ENCODE assay signal across 13 cellular contexts in the genomic region with DNA sequence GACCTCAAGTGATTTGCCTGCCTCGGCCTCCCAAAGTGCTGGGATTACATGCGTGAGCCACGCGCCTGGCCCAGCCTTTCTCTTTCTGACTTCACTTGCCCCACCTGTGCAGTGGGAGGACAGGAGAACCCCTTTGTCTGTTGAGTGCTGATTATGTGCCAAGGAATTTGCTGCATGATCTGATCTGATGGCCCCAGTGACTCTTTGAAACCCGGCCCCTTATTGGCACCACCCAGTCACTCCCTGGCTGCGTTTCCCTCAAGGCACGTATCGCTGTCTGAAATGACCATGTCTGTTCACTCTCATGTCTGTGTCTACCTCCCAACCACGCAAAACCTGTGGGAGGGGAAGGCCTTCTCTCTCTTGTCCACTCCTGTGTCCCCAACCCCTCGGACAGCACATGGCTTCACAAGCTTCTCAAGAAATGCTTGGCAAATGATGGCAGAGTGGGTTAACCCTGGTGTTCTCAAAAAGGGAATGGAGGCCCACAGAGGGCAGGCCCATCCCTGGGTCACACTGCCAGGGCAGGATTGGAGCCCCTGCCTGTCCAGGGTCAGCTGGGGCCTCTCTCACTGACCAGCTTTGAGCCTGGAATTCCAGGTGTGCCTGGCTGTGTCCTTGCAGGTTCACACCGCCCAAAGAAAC. TPM values are rescaled to one million over a fixed set of nuclear protein-coding genes. Genes with fewer than 3 reads are reported as not detected.
DNase-seq lines count a peak whose midpoint lies in the region; ATAC-seq and TF ChIP-seq lines count a peak whose summit lies in the region.
"Had no signal": no experiment of that assay in that cellular context is flagged by ENCODE, and none has a peak within 500 bp of the region (broad histone marks: within the 10 kb centered on the region; RNA-seq: fewer than 3 reads in every experiment).

No MANE protein-coding gene starts in this region.

- H2AK5ac ChIP-seq in neuronal stem cell (ENCODE audit: low read depth, low read length), result no peak overlapping the region

- no peak for TF ChIP-seq EP300 in ovary (IDR thresholded peaks at IDR 0.05)

- intact Hi-C loops in natural killer cell (cut with micrococcal nuclease) (no loop called here), aorta (cut with DNase I) (loop anchor here in 1 of 2 donors (10.0 kb wide), 1 partner anchor 545 kb away; no protein-coding TSS in a partner anchor), ovary (cut with DNase I) (no loop called here)

- no peak overlapping the region for H3K14ac ChIP-seq in neuronal stem cell (ENCODE audit: low read length)

- H2BK120ac ChIP-seq in neuronal stem cell (ENCODE audit: low read depth, low read length), result no peak overlapping the region

- H3K4me2 ChIP-seq in neuronal stem cell (ENCODE audit: insufficient read depth, low read length, poor library complexity, severe bottlenecking), result no peak overlapping the region

- no peaks in the 10 kb centered on the region for H3K36me3 Mint-ChIP-seq in natural killer cell
- H3K36me3 Mint-ChIP-seq in natural killer cell treated with Interleukin-12 subunit alpha and Interleukin-12 subunit beta and Interleukin-15 and Interleukin-18, amount 100 ng/mL, for 72 hours, result no peaks in the 10 kb centered on the region
- H3K36me3 Mint-ChIP-seq: activated naive CD8-positive, alpha-beta T cell treated with anti-CD3 and anti-CD28 coated beads for 36 hours had no signal

- peaks cover 26% of the 10 kb centered on the region for H3K79me1 ChIP-seq in neuronal stem cell (ENCODE audit: low read depth, low read length)

- H3K23ac ChIP-seq in neuronal stem cell (ENCODE audit: low read depth, low read length, poor library complexity), result no peak overlapping the region

- H3K9me3 Mint-ChIP-seq in natural killer cell, result no peaks in the 10 kb centered on the region
- H3K9me3 Mint-ChIP-seq in natural killer cell treated with Interleukin-12 subunit alpha and Interleukin-12 subunit beta and Interleukin-15 and Interleukin-18, amount 100 ng/mL, for 72 hours, result no peaks in the 10 kb centered on the region
- H3K9me3 Mint-ChIP-seq: activated naive CD8-positive, alpha-beta T cell treated with anti-CD3 and anti-CD28 coated beads for 36 hours had no signal

- no peaks in the 10 kb centered on the region for H3K9me3 ChIP-seq in esophagus (ENCODE audit: control insufficient read depth in 2 of 2, insufficient read depth in 1 of 2, low read depth in 1 of 2, low read length in 1 of 2)
- peaks cover 0 to 5% of the 10 kb centered on the region in 2 donors for H3K9me3 ChIP-seq in neuronal stem cell (replicated peaks in 1 of 2; ENCODE audit: control insufficient read depth in 2 of 2, insufficient read depth in 1 of 2, low read depth in 1 of 2, low read length in 2 of 2)
- H3K9me3 ChIP-seq in aorta (ENCODE audit: control insufficient read depth, low read length), result no peaks in the 10 kb centered on the region
- no peaks in the 10 kb centered on the region for H3K9me3 ChIP-seq in ovary

- H2AFZ ChIP-seq in neuronal stem cell (ENCODE audit: low read length), result no peak overlapping the region

- no peak overlapping the region for H3K4me3 Mint-ChIP-seq in natural killer cell
- no peak overlapping the region for H3K4me3 Mint-ChIP-seq in natural killer cell treated with Interleukin-12 subunit alpha and Interleukin-12 subunit beta and Interleukin-15 and Interleukin-18, amount 100 ng/mL, for 72 hours
- H3K4me3 Mint-ChIP-seq: activated naive CD8-positive, alpha-beta T cell treated with anti-CD3 and anti-CD28 coated beads for 36 hours had no signal

- DNase-seq in natural killer cell, result no peak
- no peak for DNase-seq in natural killer cell treated with Interleukin-12 subunit alpha and Interleukin-12 subunit beta and Interleukin-15 and Interleukin-18, amount 100 ng/mL, for 72 hours (ENCODE audit: low spot score)
- DNase-seq in neuronal stem cell (ENCODE audit: low spot score), result no peak
- DNase-seq in aorta, result no peak
- no peak for DNase-seq in NCI-H1694 (lab: John Stamatoyannopoulos, UW)
- DNase-seq in ovary, result no peak
- DNase-seq: activated naive CD8-positive, alpha-beta T cell treated with anti-CD3 and anti-CD28 coated beads for 36 hours; GF-D8; NCI-H2107; occipital lobe; SHP77 treated with DMSO at 0.1 percent for 48 hours had no signal

- H3K9ac ChIP-seq in neuronal stem cell (ENCODE audit: low read depth, low read length, poor library complexity), result no peak overlapping the region

- no peaks in the 10 kb centered on the region for H3K27me3 ChIP-seq in esophagus (ENCODE audit: control insufficient read depth in 1 of 2, insufficient read depth in 2 of 2, low read length in 2 of 2)
- no peaks in the 10 kb centered on the region for H3K27me3 ChIP-seq in neuronal stem cell (ENCODE audit: control insufficient read depth in 3 of 3, insufficient read depth in 3 of 3, low read depth in 1 of 3, low read length in 3 of 3)
- H3K27me3 ChIP-seq in aorta (ENCODE audit: control insufficient read depth in 1 of 2, insufficient read depth in 2 of 2, low read length in 1 of 2), result no peaks in the 10 kb centered on the region
- H3K27me3 ChIP-seq in ovary, result no peaks in the 10 kb centered on the region

- H3K4me3 ChIP-seq in esophagus (ENCODE audit: low read depth in 1 of 2, low read length in 2 of 2) (no peak overlapping the region), neuronal stem cell (ENCODE audit: low read length in 2 of 2) (no peak overlapping the region), aorta (ENCODE audit: low read length in 2 of 2) (no peak overlapping the region), ovary (no peak overlapping the region)

- TF ChIP-seq CTCF in natural killer cell (IDR thresholded peaks at IDR 0.05), result no peak
- TF ChIP-seq CTCF in ovary (IDR thresholded peaks at IDR 0.05), result no peak

- no peak overlapping the region for H2BK5ac ChIP-seq in neuronal stem cell (ENCODE audit: low read length)

- H4K8ac ChIP-seq in neuronal stem cell (ENCODE audit: low read depth, low read length), result no peak overlapping the region

- no peak for ATAC-seq in natural killer cell
- ATAC-seq in natural killer cell treated with Interleukin-12 subunit alpha and Interleukin-12 subunit beta and Interleukin-15 and Interleukin-18, amount 100 ng/mL, for 72 hours, result no peak
- no peak for ATAC-seq in aorta (ENCODE audit: low FRiP score)
- ATAC-seq in HG03097 (IDR thresholded peaks at IDR 0.05; ENCODE audit: low FRiP score, unreplicated experiment), result no peak

- H3K27ac Mint-ChIP-seq in natural killer cell, result peak overlapping the region; percentile 38 to 56
- no peak overlapping the region for H3K27ac Mint-ChIP-seq in natural killer cell treated with Interleukin-12 subunit alpha and Interleukin-12 subunit beta and Interleukin-15 and Interleukin-18, amount 100 ng/mL, for 72 hours
- H3K27ac Mint-ChIP-seq: activated naive CD8-positive, alpha-beta T cell treated with anti-CD3 and anti-CD28 coated beads for 36 hours had no signal

- H3K4me1 Mint-ChIP-seq in natural killer cell, result peaks cover 32 to 64% of the 10 kb centered on the region in 2 donors
- peaks cover 22 to 44% of the 10 kb centered on the region in 2 donors for H3K4me1 Mint-ChIP-seq in natural killer cell treated with Interleukin-12 subunit alpha and Interleukin-12 subunit beta and Interleukin-15 and Interleukin-18, amount 100 ng/mL, for 72 hours (ENCODE audit: low read depth in 2 of 2)

- H3K36me3 ChIP-seq in esophagus (ENCODE audit: control insufficient read depth in 2 of 2, insufficient read depth in 2 of 2, low read length in 1 of 2), result no peaks in the 10 kb centered on the region
- peaks cover 0 to 15% of the 10 kb centered on the region in 2 donors for H3K36me3 ChIP-seq in neuronal stem cell (replicated peaks in 1 of 2; ENCODE audit: control insufficient read depth in 2 of 2, insufficient read depth in 2 of 2, low read length in 2 of 2)
- H3K36me3 ChIP-seq in aorta (ENCODE audit: control insufficient read depth in 1 of 2, insufficient read depth in 2 of 2, low read length in 1 of 2), result no peaks in the 10 kb centered on the region
- H3K36me3 ChIP-seq in ovary, result no peaks in the 10 kb centered on the region

- WGBS in esophagus, 2 donors, result 68 to 71% methylated on average over 11 of the region's 11 CpGs
- WGBS in neuronal stem cell (ENCODE audit: extremely low coverage in 2 of 2, insufficient read length in 2 of 2, insufficient replicate concordance in 1 of 2), 2 donors, result no CpG with 5 or more reads among the region's 11 CpGs
- WGBS in aorta, 2 donors, result 41 to 47% methylated on average over 11 of the region's 11 CpGs
- 80 to 85% (median 84%) methylated on average over 11 of the region's 11 CpGs for WGBS in ovary, 3 donors

- H3K4ac ChIP-seq in neuronal stem cell (ENCODE audit: low read length), result no peak overlapping the region

- H3K27ac ChIP-seq in esophagus (ENCODE audit: low read depth in 2 of 2, low read length in 1 of 2) (peak overlapping the region; percentile 54 to 78), neuronal stem cell (replicated peaks; ENCODE audit: low read length) (no peak overlapping the region), aorta (ENCODE audit: low read depth in 1 of 2, low read length in 2 of 2) (peak overlapping the region; percentile 38 to 89), ovary (peak overlapping the region in 1 of 2 donors; percentile 36)

- peaks cover 0 to 17% of the 10 kb centered on the region in 2 donors for H3K4me1 ChIP-seq in esophagus (ENCODE audit: control insufficient read depth in 2 of 2, insufficient read depth in 2 of 2, low read length in 1 of 2)
- H3K4me1 ChIP-seq in neuronal stem cell (ENCODE audit: control insufficient read depth in 2 of 2, insufficient read depth in 1 of 2, low read depth in 1 of 2, low read length in 2 of 2), result peaks cover 18 to 24% of the 10 kb centered on the region in 2 donors
- H3K4me1 ChIP-seq in aorta (ENCODE audit: control insufficient read depth in 1 of 2, insufficient read depth in 2 of 2, low read length in 2 of 2), result peaks cover 0 to 4% of the 10 kb centered on the region in 2 donors
- H3K4me1 ChIP-seq in ovary (ENCODE audit: insufficient read depth), result peaks cover 34% of the 10 kb centered on the region

- H2BK15ac ChIP-seq in neuronal stem cell (ENCODE audit: low read length), result no peak overlapping the region

- no peak overlapping the region for H2BK12ac ChIP-seq in neuronal stem cell (ENCODE audit: low read length)

- H3K18ac ChIP-seq in neuronal stem cell (ENCODE audit: low read length), result peak overlapping the region; percentile 35

- no peak overlapping the region for H4K91ac ChIP-seq in neuronal stem cell (ENCODE audit: low read depth, low read length, poor library complexity)

- TF ChIP-seq POLR2A in ovary (IDR thresholded peaks at IDR 0.05), result no peak

- H3K27me3 Mint-ChIP-seq in natural killer cell (ENCODE audit: low read depth in 2 of 2), result no peaks in the 10 kb centered on the region
- no peaks in the 10 kb centered on the region for H3K27me3 Mint-ChIP-seq in natural killer cell treated with Interleukin-12 subunit alpha and Interleukin-12 subunit beta and Interleukin-15 and Interleukin-18, amount 100 ng/mL, for 72 hours
- H3K27me3 Mint-ChIP-seq: activated naive CD8-positive, alpha-beta T cell treated with anti-CD3 and anti-CD28 coated beads for 36 hours had no signal

RNA-seq across cellular contexts. Expression of gene NEK6, which starts 21.9 kb away (rescaled TPM):
- total RNA-seq in natural killer cell, result 10 to 100 TPM; 25.0 to 34.9 (median 33.0) TPM
- total RNA-seq in natural killer cell treated with Interleukin-12 subunit alpha and Interleukin-12 subunit beta and Interleukin-15 and Interleukin-18, amount 100 ng/mL, for 72 hours, result 10 to 100 TPM; 11.4 to 38.7 TPM
- 1 to 10 TPM; 1.7 to 2.3 TPM for polyA plus RNA-seq in esophagus
- 43.4 TPM for polyA plus RNA-seq in neuronal stem cell (2013, experiment 1 of 2)
- polyA plus RNA-seq in neuronal stem cell (2013, experiment 2 of 2), result 43.4 TPM
- total RNA-seq in aorta, result 10 to 100 TPM; 60.5 to 72.8 TPM
- polyA plus RNA-seq in aorta, result 10 to 100 TPM in 1 of 2 donors, 1 to 10 TPM in 1; 8.2 to 13.4 TPM
- 10 to 100 TPM in 5 of 7 donors, 1 to 10 TPM in 2; 7.2 to 45.1 (median 22.8) TPM for total RNA-seq in ovary
- polyA plus RNA-seq in ovary, result 10 to 100 TPM in 1 of 2 donors, 1 to 10 TPM in 1; 7.6 to 23.0 TPM

Comparison
In these comparisons a context has a peak if more than half of its experiments do, and no peak if none do; other contexts are left out.
1. H3K27ac Mint-ChIP-seq: peak in natural killer cell (2 of 2); none in natural killer cell treated with Interleukin-12 subunit alpha and Interleukin-12 subunit beta and Interleukin-15 and Interleukin-18, amount 100 ng/mL, for 72 hours (0 of 2).